24 cellular contexts compared by ENCODE assay signal in the genomic region with DNA sequence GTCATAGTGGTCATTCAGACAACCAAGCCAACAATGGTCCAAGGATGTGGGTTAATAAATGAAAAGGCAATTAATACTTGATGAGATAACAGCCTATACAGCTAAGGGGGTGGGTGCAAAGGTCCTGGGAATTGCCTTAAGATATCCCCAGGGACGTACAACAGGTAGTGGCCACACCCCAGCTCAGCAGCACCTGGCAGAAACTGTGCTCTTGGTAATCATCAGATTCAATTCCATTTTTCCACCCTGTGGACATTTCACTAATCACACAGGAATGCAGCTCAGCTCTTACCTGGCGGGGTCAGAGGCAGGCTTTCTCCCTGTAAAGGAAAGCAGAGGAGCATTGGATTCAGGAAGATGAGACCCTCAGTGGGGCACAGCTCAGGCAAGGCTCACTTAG. TPM values are rescaled to one million over a fixed set of nuclear protein-coding genes. Genes with fewer than 3 reads are reported as not detected.
"Had no signal": no experiment of that assay in that cellular context is flagged by ENCODE, and none has a peak within 500 bp of the region (broad histone marks: within the 10 kb centered on the region; RNA-seq: fewer than 3 reads in every experiment).

No MANE protein-coding gene starts in this region.

- H3K9me3 ChIP-seq: MG63, SK-N-SH had no signal

- H3K4me3 ChIP-seq: MG63 had no signal

- H3K36me3 ChIP-seq: MG63 had no signal

- DNase-seq: IMR-90, Karpas-422, KG1, MG63, NCI-H1092, NCI-H1105 treated with DMSO at 0.1 percent for 48 hours, NCI-H1417 treated with DMSO at 0.1 percent for 48 hours, NCI-H146, NCI-H1694 treated with DMSO at 0.1 percent for 48 hours, NCI-H2029, NCI-H2081 treated with DMSO at 0.1 percent for 48 hours, NCI-H2171, NCI-H226, NCI-H446, NCI-H510A, NCI-H524 treated with DMSO at 0.1 percent for 48 hours, NCI-H774, RPMI8226, SHP77, SK-N-SH had no signal

- FAIRE-seq: HepG2, RCC 7860 had no signal

- ATAC-seq: HepG2 had no signal

RNA-seq across cellular contexts. Expression of a gene that starts 32.9 kb away (rescaled TPM):
- total RNA-seq: HepG2, HT1080, IMR-90, SK-MEL-5 had no signal
- polyA plus RNA-seq: HepG2, IMR-90, SK-N-SH had no signal
